ENCODE assay signal across 9 cellular contexts in the genomic region with DNA sequence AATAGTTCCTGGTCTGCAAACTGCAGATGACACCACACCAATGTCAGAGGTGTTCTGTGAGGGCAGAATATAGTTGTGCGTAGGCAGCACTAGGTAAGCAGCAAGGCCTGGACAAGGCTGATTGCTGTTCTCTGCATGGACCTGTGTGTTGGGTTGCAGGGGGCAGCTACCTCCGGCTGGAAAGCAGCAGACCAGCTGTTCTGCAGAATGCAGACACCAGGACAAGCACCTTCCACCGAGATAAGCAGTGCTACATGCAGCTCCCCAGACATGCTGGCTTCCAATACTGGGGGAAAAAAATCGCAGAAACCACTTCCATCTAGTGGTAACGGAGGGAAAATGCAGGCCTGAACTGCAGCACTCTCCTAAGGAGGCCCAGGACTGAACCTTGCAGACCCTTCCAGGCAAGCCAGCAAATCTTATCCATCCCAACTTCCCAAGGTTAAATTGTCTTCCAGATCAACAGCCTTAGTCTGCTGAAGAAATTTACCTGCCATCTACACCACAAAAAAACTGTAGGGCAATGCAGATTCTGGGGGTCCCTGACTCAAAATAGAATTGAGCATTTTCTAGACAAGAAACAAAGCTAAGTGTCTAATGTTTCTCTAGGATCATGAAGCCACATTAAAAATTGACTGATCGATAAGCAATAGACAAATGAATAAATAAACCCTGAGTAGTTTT. TPM values are rescaled to one million over a fixed set of nuclear protein-coding genes. Genes with fewer than 3 reads are reported as not detected.
DNase-seq lines count a peak whose midpoint lies in the region; ATAC-seq and TF ChIP-seq lines count a peak whose summit lies in the region.
"Had no signal": no experiment of that assay in that cellular context is flagged by ENCODE, and none has a peak within 500 bp of the region (broad histone marks: within the 10 kb centered on the region; RNA-seq: fewer than 3 reads in every experiment).

No MANE protein-coding gene starts in this region.

- H3K27ac ChIP-seq in VCaP: peak overlapping the region; percentile 23; the same call in 1 of the 2 replicates
- no peak overlapping the region for H3K27ac ChIP-seq in cardiac muscle cell
- no peak overlapping the region for H3K27ac ChIP-seq in prostate gland

- POLR2A ChIA-PET in activated CD4-positive, alpha-beta T cell treated with anti-CD3 and anti-CD28 coated beads, Interleukin-2, amount 10 ng/mL, durations not matched to agents 7 days and 5 days (lab: Charles Lee): no interaction called here

- H3K9me3 Mint-ChIP-seq in activated CD4-positive, alpha-beta T cell treated with anti-CD3 and anti-CD28 coated beads, Interleukin-2, amount 10 ng/mL, durations not matched to agents 7 days and 5 days: no peaks in the 10 kb centered on the region

- no peaks in the 10 kb centered on the region for H3K4me1 Mint-ChIP-seq in activated CD4-positive, alpha-beta T cell treated with anti-CD3 and anti-CD28 coated beads, Interleukin-2, amount 10 ng/mL, durations not matched to agents 7 days and 5 days
- H3K4me1 Mint-ChIP-seq: central memory CD8-positive, alpha-beta T cell had no signal

- H3K4me3 Mint-ChIP-seq in activated CD4-positive, alpha-beta T cell treated with anti-CD3 and anti-CD28 coated beads, Interleukin-2, amount 10 ng/mL, durations not matched to agents 7 days and 5 days: no peak overlapping the region
- H3K4me3 Mint-ChIP-seq: central memory CD8-positive, alpha-beta T cell had no signal

- ATAC-seq in GM18520 (IDR thresholded peaks at IDR 0.05; ENCODE audit: unreplicated experiment): no peak

- no peaks in the 10 kb centered on the region for H3K36me3 Mint-ChIP-seq in activated CD4-positive, alpha-beta T cell treated with anti-CD3 and anti-CD28 coated beads, Interleukin-2, amount 10 ng/mL, durations not matched to agents 7 days and 5 days (ENCODE audit: low read depth)

- no peak overlapping the region for H3K27ac Mint-ChIP-seq in activated CD4-positive, alpha-beta T cell treated with anti-CD3 and anti-CD28 coated beads, Interleukin-2, amount 10 ng/mL, durations not matched to agents 7 days and 5 days

- H3K4me1 ChIP-seq in cardiac muscle cell (ENCODE audit: low read depth) (peaks cover 4% of the 10 kb centered on the region), prostate gland (replicated peaks) (peaks cover 3% of the 10 kb centered on the region)

- H3K9me3 ChIP-seq in cardiac muscle cell (ENCODE audit: low read depth) (no peaks in the 10 kb centered on the region), prostate gland (no peaks in the 10 kb centered on the region)

- H3K4me3 ChIP-seq in cardiac muscle cell (no peak overlapping the region), prostate gland (no peak overlapping the region)

- H3K36me3 ChIP-seq in cardiac muscle cell (no peaks in the 10 kb centered on the region), prostate gland (no peaks in the 10 kb centered on the region)

- DNase-seq in activated CD4-positive, alpha-beta T cell treated with anti-CD3 and anti-CD28 coated beads, Interleukin-2, amount 10 ng/mL, durations not matched to agents 7 days and 5 days: peak; percentile 18
- no peak for DNase-seq in activated CD4-positive, alpha-beta T cell treated with anti-CD3 and anti-CD28 coated beads for 4 hours
- DNase-seq in HCEC 1CT (peak; percentile 7), NCI-H187 (lab: John Stamatoyannopoulos, UW) (peak; percentile 21 to 44), cardiac muscle cell (ENCODE audit: low read depth in 1 of 2, low spot score in 1 of 2) (peak; percentile 64 to 83), prostate gland (ENCODE audit: low spot score) (peak; percentile 54)

- no peaks in the 10 kb centered on the region for H3K27me3 ChIP-seq in cardiac muscle cell
- H3K27me3 ChIP-seq in prostate gland (replicated peaks; ENCODE audit: insufficient read depth): no peaks in the 10 kb centered on the region

- H3K27me3 Mint-ChIP-seq in activated CD4-positive, alpha-beta T cell treated with anti-CD3 and anti-CD28 coated beads, Interleukin-2, amount 10 ng/mL, durations not matched to agents 7 days and 5 days: no peaks in the 10 kb centered on the region
- H3K27me3 Mint-ChIP-seq: central memory CD8-positive, alpha-beta T cell had no signal

- TF ChIP-seq CTCF in VCaP (conservative IDR thresholded peaks at IDR 0.05) (peak; percentile 89), cardiac muscle cell (IDR thresholded peaks at IDR 0.05; ENCODE audit: low read depth, low read length) (peak; percentile 73), prostate gland (IDR thresholded peaks at IDR 0.05) (peak; percentile 27 to 84 (median 74))

- CTCF ChIA-PET in activated CD4-positive, alpha-beta T cell treated with anti-CD3 and anti-CD28 coated beads, Interleukin-2, amount 10 ng/mL, durations not matched to agents 7 days and 5 days (lab: Charles Lee): interaction anchor here (1.5 kb wide), 1 partner anchor 204 kb away, joined by 3 read pairs; no protein-coding TSS in a partner anchor

- no peak for TF ChIP-seq POLR2A in prostate gland (IDR thresholded peaks at IDR 0.05)

- 36% methylated on average over 6 of the region's 6 CpGs for WGBS in prostate gland

- intact Hi-C loops in prostate gland (cut with DNase I): loop anchor here (1.0 kb wide), 1 partner anchor 205 kb away; no protein-coding TSS in a partner anchor

RNA-seq across cellular contexts. Expression of gene COBL, which starts 50.5 kb away (rescaled TPM):
- not detected for total RNA-seq in activated CD4-positive, alpha-beta T cell treated with anti-CD3 and anti-CD28 coated beads, Interleukin-2, amount 10 ng/mL, durations not matched to agents 7 days and 5 days
- 0.69 and 0.70 TPM in 2 replicates for total RNA-seq in cardiac muscle cell
- 0.07 TPM in 2 replicates for polyA plus RNA-seq in cardiac muscle cell
- 10 to 100 TPM; 36.5 to 46.6 TPM for total RNA-seq in prostate gland

Comparison
In these comparisons a context has a peak if more than half of its experiments do, and no peak if none do; other contexts are left out.
1. DNase-seq: peak in activated CD4-positive, alpha-beta T cell treated with anti-CD3 and anti-CD28 coated beads, Interleukin-2, amount 10 ng/mL, durations not matched to agents 7 days and 5 days (single experiment), HCEC 1CT (single experiment), NCI-H187 (2 of 2), cardiac muscle cell (2 of 2) and prostate gland (single experiment); none in activated CD4-positive, alpha-beta T cell treated with anti-CD3 and anti-CD28 coated beads for 4 hours (0 of 2).
2. RNA of gene COBL, which starts 50.5 kb away (total RNA-seq): 36.5 to 46.6 TPM in prostate gland; 0.69 to 0.70 TPM in cardiac muscle cell and not detected in activated CD4-positive, alpha-beta T cell treated with anti-CD3 and anti-CD28 coated beads, Interleukin-2, amount 10 ng/mL, durations not matched to agents 7 days and 5 days; every median in the first group is over 10 times any median in the second.
3. Peak in every context shown above with its lines, with median percentiles within 50 percentile points of each other: CTCF ChIP-seq.